Comparison of ENCODE assay signal across 27 cellular contexts in genomic region chr5:20224046-20224445, GRCh38.
"Had no signal": no experiment of that assay in that cellular context is flagged by ENCODE, and none has a peak within 500 bp of the region (broad histone marks: within the 10 kb centered on the region; RNA-seq: fewer than 3 reads in every experiment).

No MANE protein-coding gene starts in this region.

- H3K36me3 ChIP-seq: left lung, ovary, right atrium auricular region, right lobe of liver, thyroid gland, transverse colon, upper lobe of left lung had no signal

- FAIRE-seq: kidney, urothelium cell line had no signal

- H3K27me3 ChIP-seq: left lung, ovary, right atrium auricular region, right lobe of liver, testis, thyroid gland, transverse colon, upper lobe of left lung had no signal

- H3K4me3 ChIP-seq: left lung, lung, mucosa of descending colon, ovary, right atrium auricular region, right lobe of liver, smooth muscle cell, testis, thyroid gland, transverse colon, upper lobe of left lung had no signal

- H3K9me3 ChIP-seq: left lung, ovary, right atrium auricular region, right lobe of liver, testis, thyroid gland, upper lobe of left lung had no signal

- H3K27me3 Mint-ChIP-seq: memory B cell; naive thymus-derived CD4-positive, alpha-beta T cell; natural killer cell treated with Interleukin-12 subunit alpha and Interleukin-12 subunit beta and Interleukin-15 and Interleukin-18, amount 100 ng/mL, for 72 hours; progenitor cell of endocrine pancreas; stimulated activated memory B cell treated with anti-CD40 and anti-IgM and Interleukin-4, amounts not matched to agents 10 μg/mL and 1 μg/mL and 100 μg/mL, for 72 hours; stimulated activated naive CD8-positive, alpha-beta T cell treated with anti-CD3 and anti-CD28 coated beads, Interleukin-15, amount 100 ng/mL, for 72 hours had no signal

- H3K36me3 Mint-ChIP-seq: memory B cell; naive thymus-derived CD4-positive, alpha-beta T cell; stimulated activated memory B cell treated with anti-CD40 and anti-IgM and Interleukin-4, amounts not matched to agents 10 μg/mL and 1 μg/mL and 100 μg/mL, for 72 hours had no signal

- H3K27ac Mint-ChIP-seq: memory B cell; naive thymus-derived CD4-positive, alpha-beta T cell; natural killer cell treated with Interleukin-12 subunit alpha and Interleukin-12 subunit beta and Interleukin-15 and Interleukin-18, amount 100 ng/mL, for 72 hours; progenitor cell of endocrine pancreas; stimulated activated memory B cell treated with anti-CD40 and anti-IgM and Interleukin-4, amounts not matched to agents 10 μg/mL and 1 μg/mL and 100 μg/mL, for 72 hours; stimulated activated naive CD8-positive, alpha-beta T cell treated with anti-CD3 and anti-CD28 coated beads, Interleukin-15, amount 100 ng/mL, for 72 hours had no signal

- ATAC-seq: left colon; left lung; mucosa of descending colon; naive thymus-derived CD4-positive, alpha-beta T cell; natural killer cell treated with Interleukin-12 subunit alpha and Interleukin-12 subunit beta and Interleukin-15 and Interleukin-18, amount 100 ng/mL, for 72 hours; right lobe of liver; stimulated activated memory B cell treated with anti-CD40 and anti-IgM and Interleukin-4, amounts not matched to agents 10 μg/mL and 1 μg/mL and 100 μg/mL, for 72 hours; stimulated activated naive CD8-positive, alpha-beta T cell treated with anti-CD3 and anti-CD28 coated beads, Interleukin-15, amount 100 ng/mL, for 72 hours had no signal

- H3K4me3 Mint-ChIP-seq: memory B cell; naive thymus-derived CD4-positive, alpha-beta T cell; natural killer cell treated with Interleukin-12 subunit alpha and Interleukin-12 subunit beta and Interleukin-15 and Interleukin-18, amount 100 ng/mL, for 72 hours; stimulated activated memory B cell treated with anti-CD40 and anti-IgM and Interleukin-4, amounts not matched to agents 10 μg/mL and 1 μg/mL and 100 μg/mL, for 72 hours; stimulated activated naive CD8-positive, alpha-beta T cell treated with anti-CD3 and anti-CD28 coated beads, Interleukin-15, amount 100 ng/mL, for 72 hours had no signal

- DNase-seq: kidney; left colon; left lung; midbrain; mucosa of descending colon; naive thymus-derived CD4-positive, alpha-beta T cell; ovary; right lobe of liver; stimulated activated CD4-positive, alpha-beta T cell treated with anti-CD3 and anti-CD28 coated beads, Interleukin-1b, Interleukin-23, amount 100 ng/mL, for 48 hours; stimulated activated CD4-positive, alpha-beta T cell treated with anti-CD3 and anti-CD28 coated beads, Interleukin-2, amount 100 ng/mL, for 48 hours; stimulated activated CD4-positive, alpha-beta T cell treated with anti-CD3 and anti-CD28 coated beads, Interleukin-4, amount 100 ng/mL, for 4 hours; stimulated activated CD8-positive, alpha-beta memory T cell treated with anti-CD3 and anti-CD28 coated beads, Interleukin-4, amount 100 ng/mL, for 48 hours; stimulated activated naive CD4-positive, alpha-beta T cell treated with Interleukin-2 at 50 U/mL for 16 hours; stimulated activated naive CD8-positive, alpha-beta T cell treated with anti-CD3 and anti-CD28 coated beads, Interleukin-15, amount 100 ng/mL, for 72 hours; substantia nigra; testis; thyroid gland; transverse colon; upper lobe of left lung had no signal

- H3K4me1 Mint-ChIP-seq: memory B cell; naive thymus-derived CD4-positive, alpha-beta T cell; stimulated activated memory B cell treated with anti-CD40 and anti-IgM and Interleukin-4, amounts not matched to agents 10 μg/mL and 1 μg/mL and 100 μg/mL, for 72 hours; stimulated activated naive CD8-positive, alpha-beta T cell treated with anti-CD3 and anti-CD28 coated beads, Interleukin-15, amount 100 ng/mL, for 72 hours had no signal

- H3K27ac ChIP-seq: left lung, ovary, right atrium auricular region, right lobe of liver, testis, thyroid gland, transverse colon, upper lobe of left lung had no signal

- H3K4me1 ChIP-seq: left lung, right atrium auricular region, right lobe of liver, testis, thyroid gland, transverse colon, upper lobe of left lung had no signal

- H3K4me2 ChIP-seq: smooth muscle cell had no signal
